In genomic region chr2:174222154-174222553, GRCh38 we compare ENCODE assay signal across 17 cellular contexts. TPM values are rescaled to one million over a fixed set of nuclear protein-coding genes. Genes with fewer than 3 reads are reported as not detected.
DNase-seq lines count a peak whose midpoint lies in the region; ATAC-seq, FAIRE-seq and TF ChIP-seq lines count a peak whose summit lies in the region.
"Had no signal": no experiment of that assay in that cellular context is flagged by ENCODE, and none has a peak within 500 bp of the region (broad histone marks: within the 10 kb centered on the region; RNA-seq: fewer than 3 reads in every experiment).

No MANE protein-coding gene starts in this region.

- no peaks in the 10 kb centered on the region for H4K20me1 ChIP-seq in endothelial cell of umbilical vein (replicated peaks; ENCODE audit: control insufficient read depth, extremely low read depth, insufficient read depth, low read length)

- no peak overlapping the region for H3K9ac ChIP-seq in endothelial cell of umbilical vein (replicated peaks; ENCODE audit: extremely low read depth, insufficient read depth, low read length)

- CTCF ChIA-PET in endothelial cell of umbilical vein (lab: Charles Lee), result no interaction called here

- FAIRE-seq in endothelial cell of umbilical vein (lab: Jason Lieb, UNC), result no peak
- FAIRE-seq: G401.6, GM12892 had no signal

- peaks cover 2% of the 10 kb centered on the region for H3K9me1 ChIP-seq in endothelial cell of umbilical vein (replicated peaks; ENCODE audit: control insufficient read depth, extremely low read depth, insufficient read depth, low read length)

- DNase-seq in T-helper 17 cell, result no peak
- no peak for DNase-seq in endothelial cell of umbilical vein (ENCODE audit: low read depth, low spot score)
- DNase-seq in omental fat pad (ENCODE audit: low spot score), result no peak
- DNase-seq in glomerular visceral epithelial cell (ENCODE audit: extremely low spot score), result no peak
- DNase-seq: C1 segment of cervical spinal cord; CD4-positive, alpha-beta memory T cell; COR-L47; DMS153; DND-41; H9 had no signal

- H2AFZ ChIP-seq in endothelial cell of umbilical vein (ENCODE audit: low read depth, low read length), result no peak overlapping the region
- H2AFZ ChIP-seq: GM23338 had no signal

- BruUV-seq in endothelial cell of umbilical vein (replicated peaks; lab: Mats Ljungman, UMichigan), result TSS peak; percentile 7

- H3K9me3 ChIP-seq in T-helper 17 cell (ENCODE audit: control insufficient read depth, low read length, poor library complexity, severe bottlenecking) (no peaks in the 10 kb centered on the region), endothelial cell of umbilical vein (replicated peaks; ENCODE audit: control insufficient read depth, insufficient read depth, low read length) (no peaks in the 10 kb centered on the region)

- H3K4me1 Mint-ChIP-seq in T-helper 17 cell, result peaks cover 6% of the 10 kb centered on the region

- no peaks in the 10 kb centered on the region for H3K36me3 ChIP-seq in endothelial cell of umbilical vein (ENCODE audit: control insufficient read depth in 2 of 2, extremely low read depth in 1 of 2, insufficient read depth in 2 of 2, low read length in 2 of 2)

- no peak for TF ChIP-seq POLR2A in endothelial cell of umbilical vein (IDR thresholded peaks at IDR 0.05; ENCODE audit: low read depth, low read length)

- dilution Hi-C loops in endothelial cell of umbilical vein (cut with MboI; ENCODE audit: extremely low pct_ligation_motif_present, low sequenced_read_pairs), result no loop called here

- no peaks in the 10 kb centered on the region for H3K4me1 ChIP-seq in endothelial cell of umbilical vein (ENCODE audit: control insufficient read depth, extremely low read depth, insufficient read depth, low read length)

- TF ChIP-seq CTCF in endothelial cell of umbilical vein (IDR thresholded peaks at IDR 0.05; ENCODE audit: extremely low read depth in 1 of 2, insufficient read depth in 1 of 2, low read depth in 1 of 2, low read length in 2 of 2) (no peak), omental fat pad (IDR thresholded peaks at IDR 0.05) (no peak)

- peak overlapping the region; percentile 62 for H3K27ac Mint-ChIP-seq in T-helper 17 cell
- H3K27ac Mint-ChIP-seq: CD4-positive, alpha-beta memory T cell; GM23338; H9 had no signal

- H3K4me3 Mint-ChIP-seq in T-helper 17 cell, result no peak overlapping the region
- H3K4me3 Mint-ChIP-seq: CD4-positive, alpha-beta memory T cell; GM23338; H9 had no signal

- no peak overlapping the region for H3K4me2 ChIP-seq in endothelial cell of umbilical vein (ENCODE audit: insufficient read depth, low read length)
- H3K4me2 ChIP-seq: GM23338 had no signal

- ATAC-seq in GM18867 (IDR thresholded peaks at IDR 0.05; ENCODE audit: unreplicated experiment) (peak; percentile 59), HG03045 (IDR thresholded peaks at IDR 0.05; ENCODE audit: unreplicated experiment) (peak; percentile 59), T-helper 17 cell (no peak), omental fat pad (ENCODE audit: low FRiP score) (no peak), GM19397 (IDR thresholded peaks at IDR 0.05; ENCODE audit: unreplicated experiment) (no peak)
- ATAC-seq: GM23338, HCT116 had no signal

- no peak overlapping the region for H3K27ac ChIP-seq in endothelial cell of umbilical vein (ENCODE audit: insufficient read depth, low read depth, low read length)

- no peaks in the 10 kb centered on the region for H3K27me3 ChIP-seq in endothelial cell of umbilical vein (ENCODE audit: control insufficient read depth in 2 of 2, insufficient read depth in 2 of 2, low read length in 2 of 2)

- POLR2A ChIA-PET in endothelial cell of umbilical vein (lab: Charles Lee), result no interaction called here

- peaks cover 31% of the 10 kb centered on the region for H3K79me2 ChIP-seq in endothelial cell of umbilical vein (ENCODE audit: control insufficient read depth, insufficient read depth, low read length)

- H3K4me3 ChIP-seq in endothelial cell of umbilical vein (replicated peaks in 1 of 3; ENCODE audit: insufficient read depth in 1 of 3, low read depth in 1 of 3, low read length in 3 of 3), result no peak overlapping the region
- H3K4me3 ChIP-seq: GM23338 had no signal

- intact Hi-C loops in endothelial cell of umbilical vein (cut with micrococcal nuclease), result no loop called here

- peaks cover 6% of the 10 kb centered on the region for H3K36me3 Mint-ChIP-seq in T-helper 17 cell (ENCODE audit: low read depth)

- no peaks in the 10 kb centered on the region for H3K27me3 Mint-ChIP-seq in T-helper 17 cell
- H3K27me3 Mint-ChIP-seq: CD4-positive, alpha-beta memory T cell had no signal

TF ChIP-seq in endothelial cell of umbilical vein, 7 proteins besides CTCF, POLR2A, EP300 and RAD21:
- TF ChIP-seq MAX (IDR thresholded peaks at IDR 0.05; ENCODE audit: insufficient read depth, insufficient read length), result no peak
- TF ChIP-seq FOS (IDR thresholded peaks at IDR 0.05; ENCODE audit: borderline replicate concordance, insufficient read depth, low read length), result no peak
- no peak for TF ChIP-seq POLR2AphosphoS5 (IDR thresholded peaks at IDR 0.05; ENCODE audit: insufficient read depth, low read depth, low read length)
- TF ChIP-seq EZH2 (IDR thresholded peaks at IDR 0.05; ENCODE audit: borderline replicate concordance, low read depth, low read length, severe bottlenecking), result no peak
- no peak for TF ChIP-seq GATA2 (IDR thresholded peaks at IDR 0.05; ENCODE audit: insufficient read depth, insufficient read length, low read depth, low read length)
- TF ChIP-seq JUN (IDR thresholded peaks at IDR 0.05; ENCODE audit: borderline replicate concordance, insufficient read depth, insufficient read length, low read depth), result no peak
- no peak for TF ChIP-seq MYC (IDR thresholded peaks at IDR 0.05; ENCODE audit: low read depth, low read length)

RNA-seq across cellular contexts. Expression of gene OLA1, which starts 26.2 kb away (rescaled TPM):
- total RNA-seq in T-helper 17 cell (10 to 100 TPM; 42.3 to 43.6 TPM), endothelial cell of umbilical vein (93.9 and 99.6 TPM in 2 replicates), omental fat pad (10 to 100 TPM; 40.4 to 54.1 (median 50.6) TPM)
- polyA plus RNA-seq in endothelial cell of umbilical vein, result 19.6 and 30.6 TPM in 2 replicates
- 66.3 and 68.1 TPM in 2 replicates for polyA plus RNA-seq in endothelial cell of umbilical vein (2011; cell fraction: cytosol; rRNA removed)
- polyA plus RNA-seq in endothelial cell of umbilical vein (2011; cell fraction: nucleus; rRNA removed), result 30.3 and 44.2 TPM in 2 replicates
- 146 and 188 TPM in 2 replicates for polyA plus RNA-seq in endothelial cell of umbilical vein (2012)
- polyA minus RNA-seq in endothelial cell of umbilical vein, result 32.2 and 41.6 TPM in 2 replicates
- 27.1 TPM for polyA minus RNA-seq in endothelial cell of umbilical vein (2011; cell fraction: cytosol; rRNA and poly(A)+ RNA removed)
- polyA minus RNA-seq in endothelial cell of umbilical vein (2011; cell fraction: nucleus; rRNA and poly(A)+ RNA removed), result 43.0 and 49.9 TPM in 2 replicates

Comparison
In these comparisons a context has a peak if more than half of its experiments do, and no peak if none do; other contexts are left out.
1. ATAC-seq: peak in GM18867 (single experiment) and HG03045 (single experiment); none in T-helper 17 cell (single experiment), omental fat pad (single experiment) and GM19397 (single experiment).